Comparison of ENCODE assay signal across 27 cellular contexts in the genomic region with DNA sequence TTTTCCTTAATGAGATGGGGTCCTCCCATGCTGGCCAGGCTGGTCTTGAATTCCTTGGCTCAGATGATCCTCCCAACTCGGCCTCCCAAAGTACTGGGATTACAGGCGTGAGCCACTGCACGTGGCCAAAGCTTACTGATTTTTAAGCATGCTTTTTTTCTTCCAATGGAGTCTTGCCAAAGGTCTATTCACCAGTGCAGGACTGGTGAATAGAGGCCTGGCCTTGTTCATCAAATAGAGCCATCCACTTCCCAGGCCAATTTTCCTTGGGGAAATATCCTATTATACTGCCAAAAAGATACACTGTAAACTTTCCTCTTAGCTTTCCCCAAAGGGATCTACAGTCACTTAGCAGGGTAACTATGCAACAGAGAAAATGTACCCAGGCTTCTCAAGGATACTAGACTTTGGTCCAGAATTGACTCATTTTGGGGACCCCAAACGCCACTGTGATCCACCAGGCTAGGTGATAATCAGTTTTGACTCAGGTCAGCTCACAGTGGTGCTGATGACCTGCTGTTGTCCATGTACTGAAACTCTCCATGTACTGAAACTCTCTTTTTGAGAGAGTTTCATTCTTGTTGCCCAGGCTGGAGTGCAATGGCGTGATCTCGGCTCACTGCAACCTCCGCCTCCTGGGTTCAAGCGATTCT.
"Had no signal": no experiment of that assay in that cellular context is flagged by ENCODE, and none has a peak within 500 bp of the region (broad histone marks: within the 10 kb centered on the region; RNA-seq: fewer than 3 reads in every experiment).

No MANE protein-coding gene starts in this region.

- H3K4me3 ChIP-seq: adrenal gland, body of pancreas, colonic mucosa, gastrocnemius medialis, heart right ventricle had no signal

- DNase-seq: activated CD4-positive, alpha-beta memory T cell treated with anti-CD3 and anti-CD28 coated beads, Interleukin-2, amount 10 ng/mL, durations not matched to agents 7 days and 5 days; activated CD4-positive, alpha-beta T cell treated with anti-CD3 and anti-CD28 coated beads for 36 hours; activated CD4-positive, alpha-beta T cell treated with anti-CD3 and anti-CD28 coated beads, Interleukin-2, amount 10 ng/mL, durations not matched to agents 7 days and 5 days; activated CD4-positive, alpha-beta T cell treated with anti-CD3 and anti-CD28 coated beads, Interleukin-2, amount 50 U/mL, for 4 hours; activated CD4-positive, CD25-positive, alpha-beta regulatory T cell; activated CD4-positive, CD25-positive, alpha-beta regulatory T cell treated with anti-CD3 and anti-CD28 coated beads, Interleukin-2, amount 50 U/mL, for 72 hours; activated CD8-positive, alpha-beta memory T cell treated with anti-CD3 and anti-CD28 coated beads for 24 hours; activated effector memory CD4-positive, alpha-beta T cell treated with anti-CD3 and anti-CD28 coated beads, Interleukin-2, amount 50 U/mL, for 16 hours; activated naive CD4-positive, alpha-beta T cell treated with anti-CD3 and anti-CD28 coated beads for 36 hours; activated naive CD8-positive, alpha-beta T cell treated with anti-CD3 and anti-CD28 coated beads for 36 hours; activated naive CD8-positive, alpha-beta T cell treated with anti-CD3 and anti-CD28 coated beads, Interleukin-2, amount 50 U/mL, for 24 hours; activated T-cell treated with anti-CD3 and anti-CD28 coated beads, Interleukin-2, amount 50 U/mL, for 1 hour; activated T-cell treated with anti-CD3 and anti-CD28 coated beads, Interleukin-2, amount 50 U/mL, for 48 hours; adrenal gland; amygdala; aorta; body of pancreas; central memory CD4-positive, alpha-beta T cell; cerebellar nuclear complex; colonic mucosa; effector CD8-positive, alpha-beta T cell; foreskin keratinocyte; gastrocnemius medialis; glutamatergic neuron; heart right ventricle; T-helper 2 cell had no signal

- ATAC-seq: activated CD4-positive, alpha-beta T cell treated with anti-CD3 and anti-CD28 coated beads for 36 hours; activated naive CD8-positive, alpha-beta T cell treated with anti-CD3 and anti-CD28 coated beads, Interleukin-2, amount 50 U/mL, for 24 hours; body of pancreas; esophagus mucosa; foreskin keratinocyte; gastrocnemius medialis had no signal
